ENCODE assay signal across 23 cellular contexts in genomic region chr16:69013991-69014390, GRCh38.
"Had no signal": no experiment of that assay in that cellular context is flagged by ENCODE, and none has a peak within 500 bp of the region (broad histone marks: within the 10 kb centered on the region; RNA-seq: fewer than 3 reads in every experiment).

No MANE protein-coding gene starts in this region.

- H3K27me3 ChIP-seq: colonic mucosa, heart left ventricle, neutrophil, right atrium auricular region, sigmoid colon, stomach, transverse colon had no signal

- H3K9me3 ChIP-seq: colonic mucosa, heart left ventricle, mucosa of descending colon, neutrophil, right atrium auricular region, sigmoid colon, stomach, thoracic aorta, transverse colon had no signal

- ATAC-seq: esophagus mucosa; heart left ventricle; mucosa of descending colon; naive thymus-derived CD8-positive, alpha-beta T cell; stimulated activated naive B cell treated with anti-CD40 and anti-IgM and Interleukin-4, amounts not matched to agents 10 μg/mL and 1 μg/mL and 100 μg/mL, for 72 hours had no signal

- DNase-seq: colonic mucosa; dermis blood vessel endothelial cell; endodermal cell; foreskin fibroblast; heart left ventricle; hippocampal formation; kidney glomerular epithelial cell; mammary epithelial cell; mucosa of descending colon; naive thymus-derived CD8-positive, alpha-beta T cell; posterior cingulate gyrus; sigmoid colon; stimulated activated CD4-positive, alpha-beta T cell treated with anti-CD3 and anti-CD28 coated beads, Interleukin-2, amount 100 ng/mL, for 24 hours; stimulated activated CD4-positive, alpha-beta T cell treated with anti-CD3 and anti-CD28 coated beads, Interleukin-4, amount 100 ng/mL, for 4 hours; stimulated activated naive B cell treated with anti-CD40 and anti-IgM and Interleukin-4, amounts not matched to agents 10 μg/mL and 1 μg/mL and 100 μg/mL, for 72 hours; stomach; substantia nigra; transverse colon had no signal

- H3K4me3 ChIP-seq: colonic mucosa, heart left ventricle, mucosa of descending colon, right atrium auricular region, sigmoid colon, skin epidermis, stomach, thoracic aorta, transverse colon had no signal

- H3K36me3 ChIP-seq: colonic mucosa, heart left ventricle, neutrophil, right atrium auricular region, stomach, thoracic aorta, transverse colon had no signal

- H3K9me3 Mint-ChIP-seq: endodermal cell; naive thymus-derived CD8-positive, alpha-beta T cell; stimulated activated naive B cell treated with anti-CD40 and anti-IgM and Interleukin-4, amounts not matched to agents 10 μg/mL and 1 μg/mL and 100 μg/mL, for 72 hours had no signal

- H3K27ac ChIP-seq: colonic mucosa, heart left ventricle, right atrium auricular region, sigmoid colon, skin epidermis, stomach, thoracic aorta, transverse colon had no signal

- H3K4me1 ChIP-seq: colonic mucosa, right atrium auricular region, sigmoid colon, transverse colon had no signal

- H3K27me3 Mint-ChIP-seq: naive thymus-derived CD8-positive, alpha-beta T cell; stimulated activated naive B cell treated with anti-CD40 and anti-IgM and Interleukin-4, amounts not matched to agents 10 μg/mL and 1 μg/mL and 100 μg/mL, for 72 hours had no signal

- H3K27ac Mint-ChIP-seq: endodermal cell; stimulated activated naive B cell treated with anti-CD40 and anti-IgM and Interleukin-4, amounts not matched to agents 10 μg/mL and 1 μg/mL and 100 μg/mL, for 72 hours had no signal

- H3K4me3 Mint-ChIP-seq: endodermal cell; stimulated activated naive B cell treated with anti-CD40 and anti-IgM and Interleukin-4, amounts not matched to agents 10 μg/mL and 1 μg/mL and 100 μg/mL, for 72 hours had no signal
